Comparison of ENCODE assay signal across 9 cellular contexts in the genomic region with DNA sequence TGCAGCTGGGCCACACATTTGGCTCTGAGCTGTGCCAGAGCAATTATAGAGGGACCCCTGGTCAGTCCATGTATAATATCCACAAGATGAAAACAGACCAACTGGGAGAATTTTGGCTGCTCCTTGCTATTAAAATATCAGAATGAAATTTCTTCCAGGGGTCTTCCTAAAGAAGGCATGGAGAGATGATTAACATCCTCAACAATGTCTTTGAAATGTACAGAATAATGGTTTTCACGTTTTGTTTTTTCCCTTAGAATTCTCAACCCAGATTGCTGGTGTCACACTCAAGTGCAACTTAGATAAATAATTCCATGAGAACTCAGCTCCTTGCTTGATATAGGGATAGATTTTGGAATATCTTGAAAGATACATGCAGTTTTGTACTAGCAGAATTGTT.
"Had no signal": no experiment of that assay in that cellular context is flagged by ENCODE, and none has a peak within 500 bp of the region (broad histone marks: within the 10 kb centered on the region; RNA-seq: fewer than 3 reads in every experiment).

No MANE protein-coding gene starts in this region.

- H3K4me3 ChIP-seq: K562 had no signal

- FAIRE-seq: HepG2, HTR-8/SVneo, K562 had no signal

- H3K4me3 Mint-ChIP-seq: IgD-negative memory B cell had no signal

- H3K4me2 ChIP-seq: KMS-11 had no signal

- H3K9ac ChIP-seq: KMS-11 had no signal

- ATAC-seq: HepG2, K562 had no signal

- H3K36me3 Mint-ChIP-seq: IgD-negative memory B cell had no signal

- H3K9me3 Mint-ChIP-seq: IgD-negative memory B cell had no signal

- DNase-seq: IMR-90, KBM-7, KG1 had no signal

- H3K27ac ChIP-seq: HL-60, KMS-11 had no signal

- H3K27ac Mint-ChIP-seq: IgD-negative memory B cell had no signal
